In the genomic region with DNA sequence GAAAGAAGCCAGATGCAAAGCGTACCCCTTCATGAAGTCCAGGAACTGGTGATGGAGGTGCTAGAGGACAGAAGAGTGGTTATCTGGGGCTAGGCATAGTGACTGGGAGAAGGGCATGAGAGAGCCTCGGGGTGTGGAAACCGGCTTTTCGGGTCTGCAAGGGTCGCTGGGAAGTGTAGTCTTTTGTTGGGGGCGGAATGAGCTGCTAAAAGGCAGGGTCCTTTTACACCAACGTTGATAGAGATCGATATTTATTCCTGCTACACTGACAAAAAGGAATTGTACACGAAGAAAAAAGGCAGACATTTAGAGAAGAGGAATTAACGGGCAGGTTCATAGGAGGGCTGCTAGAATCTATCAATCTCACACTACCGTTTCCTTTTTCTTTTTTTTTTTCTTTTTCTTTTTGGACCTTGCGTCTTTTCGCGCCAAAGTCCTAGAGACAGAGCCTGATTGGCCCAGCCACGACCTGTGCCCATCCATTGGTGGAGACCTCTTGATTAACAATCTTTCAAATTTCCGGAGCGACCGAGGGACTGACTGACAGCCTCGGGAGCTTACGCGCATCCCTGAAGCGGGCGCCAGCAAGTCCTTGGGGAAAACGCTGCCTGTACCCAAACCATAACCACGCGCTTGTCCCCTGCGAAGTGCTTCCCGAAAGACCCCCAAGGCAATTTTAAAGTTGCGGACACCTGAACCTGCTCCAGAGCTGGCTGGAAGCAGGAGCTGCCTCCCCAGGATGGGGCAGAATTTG, we compare ENCODE assay signal across 1 cellular context.
TF ChIP-seq lines count a peak whose summit lies in the region.

No MANE protein-coding gene starts in this region.

TF ChIP-seq in GM23338, 12 proteins besides CTCF, POLR2A, EP300 and RAD21:
- TF ChIP-seq, protein P1, sequence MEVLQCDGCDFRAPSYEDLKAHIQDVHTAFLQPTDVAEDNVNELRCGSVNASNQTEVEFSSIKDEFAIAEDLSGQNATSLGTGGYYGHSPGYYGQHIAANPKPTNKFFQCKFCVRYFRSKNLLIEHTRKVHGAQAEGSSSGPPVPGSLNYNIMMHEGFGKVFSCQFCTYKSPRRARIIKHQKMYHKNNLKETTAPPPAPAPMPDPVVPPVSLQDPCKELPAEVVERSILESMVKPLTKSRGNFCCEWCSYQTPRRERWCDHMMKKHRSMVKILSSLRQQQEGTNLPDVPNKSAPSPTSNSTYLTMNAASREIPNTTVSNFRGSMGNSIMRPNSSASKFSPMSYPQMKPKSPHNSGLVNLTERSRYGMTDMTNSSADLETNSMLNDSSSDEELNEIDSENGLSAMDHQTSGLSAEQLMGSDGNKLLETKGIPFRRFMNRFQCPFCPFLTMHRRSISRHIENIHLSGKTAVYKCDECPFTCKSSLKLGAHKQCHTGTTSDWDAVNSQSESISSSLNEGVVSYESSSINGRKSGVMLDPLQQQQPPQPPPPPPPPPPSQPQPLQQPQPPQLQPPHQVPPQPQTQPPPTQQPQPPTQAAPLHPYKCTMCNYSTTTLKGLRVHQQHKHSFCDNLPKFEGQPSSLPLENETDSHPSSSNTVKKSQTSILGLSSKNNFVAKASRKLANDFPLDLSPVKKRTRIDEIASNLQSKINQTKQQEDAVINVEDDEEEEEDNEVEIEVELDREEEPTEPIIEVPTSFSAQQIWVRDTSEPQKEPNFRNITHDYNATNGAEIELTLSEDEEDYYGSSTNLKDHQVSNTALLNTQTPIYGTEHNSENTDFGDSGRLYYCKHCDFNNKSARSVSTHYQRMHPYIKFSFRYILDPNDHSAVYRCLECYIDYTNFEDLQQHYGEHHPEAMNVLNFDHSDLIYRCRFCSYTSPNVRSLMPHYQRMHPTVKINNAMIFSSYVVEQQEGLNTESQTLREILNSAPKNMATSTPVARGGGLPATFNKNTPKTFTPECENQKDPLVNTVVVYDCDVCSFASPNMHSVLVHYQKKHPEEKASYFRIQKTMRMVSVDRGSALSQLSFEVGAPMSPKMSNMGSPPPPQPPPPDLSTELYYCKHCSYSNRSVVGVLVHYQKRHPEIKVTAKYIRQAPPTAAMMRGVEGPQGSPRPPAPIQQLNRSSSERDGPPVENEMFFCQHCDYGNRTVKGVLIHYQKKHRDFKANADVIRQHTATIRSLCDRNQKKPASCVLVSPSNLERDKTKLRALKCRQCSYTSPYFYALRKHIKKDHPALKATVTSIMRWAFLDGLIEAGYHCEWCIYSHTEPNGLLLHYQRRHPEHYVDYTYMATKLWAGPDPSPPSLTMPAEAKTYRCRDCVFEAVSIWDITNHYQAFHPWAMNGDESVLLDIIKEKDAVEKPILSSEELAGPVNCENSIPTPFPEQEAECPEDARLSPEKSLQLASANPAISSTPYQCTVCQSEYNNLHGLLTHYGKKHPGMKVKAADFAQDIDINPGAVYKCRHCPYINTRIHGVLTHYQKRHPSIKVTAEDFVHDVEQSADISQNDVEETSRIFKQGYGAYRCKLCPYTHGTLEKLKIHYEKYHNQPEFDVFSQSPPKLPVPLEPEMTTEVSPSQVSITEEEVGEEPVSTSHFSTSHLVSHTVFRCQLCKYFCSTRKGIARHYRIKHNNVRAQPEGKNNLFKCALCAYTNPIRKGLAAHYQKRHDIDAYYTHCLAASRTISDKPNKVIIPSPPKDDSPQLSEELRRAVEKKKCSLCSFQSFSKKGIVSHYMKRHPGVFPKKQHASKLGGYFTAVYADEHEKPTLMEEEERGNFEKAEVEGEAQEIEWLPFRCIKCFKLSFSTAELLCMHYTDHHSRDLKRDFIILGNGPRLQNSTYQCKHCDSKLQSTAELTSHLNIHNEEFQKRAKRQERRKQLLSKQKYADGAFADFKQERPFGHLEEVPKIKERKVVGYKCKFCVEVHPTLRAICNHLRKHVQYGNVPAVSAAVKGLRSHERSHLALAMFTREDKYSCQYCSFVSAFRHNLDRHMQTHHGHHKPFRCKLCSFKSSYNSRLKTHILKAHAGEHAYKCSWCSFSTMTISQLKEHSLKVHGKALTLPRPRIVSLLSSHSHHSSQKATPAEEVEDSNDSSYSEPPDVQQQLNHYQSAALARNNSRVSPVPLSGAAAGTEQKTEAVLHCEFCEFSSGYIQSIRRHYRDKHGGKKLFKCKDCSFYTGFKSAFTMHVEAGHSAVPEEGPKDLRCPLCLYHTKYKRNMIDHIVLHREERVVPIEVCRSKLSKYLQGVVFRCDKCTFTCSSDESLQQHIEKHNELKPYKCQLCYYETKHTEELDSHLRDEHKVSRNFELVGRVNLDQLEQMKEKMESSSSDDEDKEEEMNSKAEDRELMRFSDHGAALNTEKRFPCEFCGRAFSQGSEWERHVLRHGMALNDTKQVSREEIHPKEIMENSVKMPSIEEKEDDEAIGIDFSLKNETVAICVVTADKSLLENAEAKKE (CRISPR knock-in tag; IDR thresholded peaks at IDR 0.05): no peak
- TF ChIP-seq POLR2AphosphoS5 (IDR thresholded peaks at IDR 0.05; ENCODE audit: low read depth): peak; percentile 72
- no peak for TF ChIP-seq JUNB (IDR thresholded peaks at IDR 0.05; ENCODE audit: unreplicated experiment)
- no peak for TF ChIP-seq CREB1 (CRISPR knock-in tag; IDR thresholded peaks at IDR 0.05; ENCODE audit: low read depth)
- no peak for TF ChIP-seq NANOG (IDR thresholded peaks at IDR 0.05; ENCODE audit: borderline replicate concordance)
- peak; percentile 75 for TF ChIP-seq ETS1 (IDR thresholded peaks at IDR 0.05)
